In genomic region chr1:54273092-54273836, GRCh38 we compare ENCODE assay signal across 1 cellular context.
TF ChIP-seq lines count a peak whose summit lies in the region.

No MANE protein-coding gene starts in this region.

TF ChIP-seq in H1, 55 proteins besides CTCF, POLR2A, EP300 and RAD21 (continued from another document):
- TF ChIP-seq MAX (IDR thresholded peaks at IDR 0.05), result peak; percentile 22; the same call in 1 of the 2 replicates
